Comparison of ENCODE assay signal across 1 cellular context in genomic region chr6:162854734-162855191, GRCh38.
TF ChIP-seq lines count a peak whose summit lies in the region.

No MANE protein-coding gene starts in this region.

TF ChIP-seq in GM12878, 131 proteins besides CTCF, POLR2A, EP300 and RAD21 (continued from another document):
- TF ChIP-seq MLLT1 (IDR thresholded peaks at IDR 0.05) (no peak), POU2F2 (IDR thresholded peaks at IDR 0.05; ENCODE audit: borderline replicate concordance, low read depth, low read length) (no peak), PAX8 (IDR thresholded peaks at IDR 0.05) (no peak), PBX3 (IDR thresholded peaks at IDR 0.05; ENCODE audit: insufficient replicate concordance, low read depth, low read length) (no peak), TARDBP (IDR thresholded peaks at IDR 0.05; ENCODE audit: borderline replicate concordance) (no peak), NRF1 (conservative IDR thresholded peaks at IDR 0.05; ENCODE audit: low read depth, low read length) (no peak), TCF3 (IDR thresholded peaks at IDR 0.05; ENCODE audit: borderline replicate concordance, insufficient read depth, low read depth, low read length) (no peak), NFYA (IDR thresholded peaks at IDR 0.05; ENCODE audit: borderline replicate concordance, low read depth, low read length) (no peak), ZZZ3 (IDR thresholded peaks at IDR 0.05; ENCODE audit: control insufficient read depth, insufficient read length, low read depth) (no peak), SMC3 (IDR thresholded peaks at IDR 0.05; ENCODE audit: borderline replicate concordance, low read length) (no peak), RAD51 (IDR thresholded peaks at IDR 0.05) (no peak)
